ENCODE assay signal across 8 cellular contexts in genomic region chr6:83860347-83860731, GRCh38. TPM values are rescaled to one million over a fixed set of nuclear protein-coding genes. Genes with fewer than 3 reads are reported as not detected.
A peak's percentile ranks its signal among the peaks of the same experiment; 100 is the strongest.
DNase-seq lines count a peak whose midpoint lies in the region; ATAC-seq and TF ChIP-seq lines count a peak whose summit lies in the region.

No MANE protein-coding gene starts in this region.

- in situ Hi-C loops in GM13976 (cut with MboI; ENCODE audit: low sequenced_read_pairs, unreplicated experiment) = no loop called here

- TF ChIP-seq POLR2A in Peyer's patch (IDR thresholded peaks at IDR 0.05) = no peak

- H3K4me1 ChIP-seq in Peyer's patch = peaks cover 0 to 14% (median 2%) of the 10 kb centered on the region in 4 donors
- H3K4me1 ChIP-seq in skeletal muscle tissue (ENCODE audit: control insufficient read depth in 3 of 3, insufficient read depth in 3 of 3, low read length in 3 of 3) = peaks cover 5 to 26% (median 12%) of the 10 kb centered on the region in 3 donors

- H3K4me3 ChIP-seq in Peyer's patch (peak overlapping the region; percentile 62 to 95 (median 81)), fibroblast of mammary gland (ENCODE audit: control insufficient read depth, low read depth, low read length) (peak overlapping the region; percentile 94), skeletal muscle tissue (ENCODE audit: low read length in 3 of 3) (peak overlapping the region; percentile 89 to 99 (median 90))

- intact Hi-C loops in sciatic nerve (cut with DNase I) = no loop called here

- H3K36me3 ChIP-seq in Peyer's patch (peaks cover 0 to 12% (median 0%) of the 10 kb centered on the region in 3 donors), skeletal muscle tissue (ENCODE audit: control insufficient read depth in 3 of 3, insufficient read depth in 3 of 3, low read length in 3 of 3) (peaks cover 0 to 9% (median 0%) of the 10 kb centered on the region in 3 donors)

- H3K27me3 ChIP-seq in Peyer's patch (no peaks in the 10 kb centered on the region), skeletal muscle tissue (ENCODE audit: control insufficient read depth in 3 of 3, insufficient read depth in 3 of 3, low read length in 3 of 3) (peaks cover 0 to 3% (median 3%) of the 10 kb centered on the region in 3 donors)

- no peaks in the 10 kb centered on the region for H3K9me3 ChIP-seq in Peyer's patch
- H3K9me3 ChIP-seq in skeletal muscle tissue (ENCODE audit: control insufficient read depth in 3 of 3, low read length in 3 of 3) = no peaks in the 10 kb centered on the region

- H3K9ac ChIP-seq in skeletal muscle tissue (ENCODE audit: low read depth in 1 of 3, low read length in 3 of 3) = peak overlapping the region; percentile 79 to 82 (median 81)

- TF ChIP-seq CTCF in Peyer's patch (IDR thresholded peaks at IDR 0.05) (no peak), fibroblast of mammary gland (conservative IDR thresholded peaks at IDR 0.05; ENCODE audit: control insufficient read depth, insufficient read depth, low read depth, low read length) (no peak), GM13976 (IDR thresholded peaks at IDR 0.05; ENCODE audit: borderline replicate concordance, control extremely low read depth, extremely low read depth, insufficient read depth, missing control alignments) (no peak)

- H3K27ac ChIP-seq in Peyer's patch = peak overlapping the region; percentile 86 to 91 (median 88)
- peak overlapping the region; percentile 78 for H3K27ac ChIP-seq in skeletal muscle tissue (ENCODE audit: low read depth, low read length)

- no peak for ATAC-seq in sciatic nerve

- DNase-seq in NOMO-1 treated with DMSO at 0.1 percent for 48 hours (lab: John Stamatoyannopoulos, UW; ENCODE audit: unreplicated experiment) (peak; percentile 48), NOMO-1 treated with dmso at 0.1 percent for 144 hours (lab: John Stamatoyannopoulos, UW; ENCODE audit: unreplicated experiment) (no peak), Peyer's patch (no peak), fibroblast of mammary gland (ENCODE audit: low read depth) (no peak), GM13976 (ENCODE audit: low spot score) (no peak), sciatic nerve (ENCODE audit: low spot score) (no peak), SW 1271 (lab: John Stamatoyannopoulos, UW) (no peak)

RNA-seq across cellular contexts. Expression of gene CYB5R4, which starts 0.8 kb away (rescaled TPM):
- total RNA-seq in Peyer's patch (10 to 100 TPM in 2 of 4 donors, 1 to 10 TPM in 2; 5.3 to 16.5 (median 10.6) TPM), skeletal muscle tissue (5.2 TPM), sciatic nerve (18.1 TPM)

RNA-seq across cellular contexts. Expression of gene RIPPLY2, which starts 7.2 kb away (rescaled TPM):
- not detected for total RNA-seq in Peyer's patch
- total RNA-seq in skeletal muscle tissue = 1.6 TPM
- 0.80 TPM for total RNA-seq in sciatic nerve
